Comparison of ENCODE assay signal across 17 cellular contexts in genomic region chr2:86066915-86067314, GRCh38. TPM values are rescaled to one million over a fixed set of nuclear protein-coding genes. Genes with fewer than 3 reads are reported as not detected.
DNase-seq lines count a peak whose midpoint lies in the region; ATAC-seq and TF ChIP-seq lines count a peak whose summit lies in the region.
"Had no signal": no experiment of that assay in that cellular context is flagged by ENCODE, and none has a peak within 500 bp of the region (broad histone marks: within the 10 kb centered on the region; RNA-seq: fewer than 3 reads in every experiment).

No MANE protein-coding gene starts in this region.

- no peaks in the 10 kb centered on the region for H3K79me2 ChIP-seq in Loucy (ENCODE audit: insufficient read depth, low read length)

- no peaks in the 10 kb centered on the region for H3K27me3 Mint-ChIP-seq in activated CD8-positive, alpha-beta memory T cell treated with anti-CD3 and anti-CD28 coated beads, Interleukin-2, amount 10 ng/mL, durations not matched to agents 7 days and 5 days
- H3K27me3 Mint-ChIP-seq in CD4-positive, CD25-positive, alpha-beta regulatory T cell: no peaks in the 10 kb centered on the region
- H3K27me3 Mint-ChIP-seq in natural killer cell treated with Interleukin-12 subunit alpha and Interleukin-12 subunit beta and Interleukin-15 and Interleukin-18, amount 100 ng/mL, for 72 hours: no peaks in the 10 kb centered on the region

- no peak overlapping the region for H2AFZ ChIP-seq in Loucy (ENCODE audit: low read length)

- H4K20me1 ChIP-seq in Loucy (ENCODE audit: insufficient read depth, low read length, poor library complexity, severe bottlenecking): no peaks in the 10 kb centered on the region

- H3K4me1 Mint-ChIP-seq in activated CD8-positive, alpha-beta memory T cell treated with anti-CD3 and anti-CD28 coated beads, Interleukin-2, amount 10 ng/mL, durations not matched to agents 7 days and 5 days: peaks cover 32% of the 10 kb centered on the region
- peaks cover 6 to 21% (median 10%) of the 10 kb centered on the region in 4 donors for H3K4me1 Mint-ChIP-seq in CD4-positive, CD25-positive, alpha-beta regulatory T cell
- H3K4me1 Mint-ChIP-seq in natural killer cell treated with Interleukin-12 subunit alpha and Interleukin-12 subunit beta and Interleukin-15 and Interleukin-18, amount 100 ng/mL, for 72 hours (ENCODE audit: low read depth in 2 of 2): peaks cover 9 to 11% of the 10 kb centered on the region in 2 donors

- no peak overlapping the region for H3K4me3 Mint-ChIP-seq in activated CD8-positive, alpha-beta memory T cell treated with anti-CD3 and anti-CD28 coated beads, Interleukin-2, amount 10 ng/mL, durations not matched to agents 7 days and 5 days
- no peak overlapping the region for H3K4me3 Mint-ChIP-seq in CD4-positive, CD25-positive, alpha-beta regulatory T cell
- no peak overlapping the region for H3K4me3 Mint-ChIP-seq in natural killer cell treated with Interleukin-12 subunit alpha and Interleukin-12 subunit beta and Interleukin-15 and Interleukin-18, amount 100 ng/mL, for 72 hours

- DNase-seq in activated CD8-positive, alpha-beta memory T cell treated with anti-CD3 and anti-CD28 coated beads, Interleukin-2, amount 10 ng/mL, durations not matched to agents 7 days and 5 days: no peak
- no peak for DNase-seq in activated CD8-positive, alpha-beta memory T cell treated with anti-CD3 and anti-CD28 coated beads for 24 hours
- DNase-seq in CD4-positive, CD25-positive, alpha-beta regulatory T cell: no peak
- DNase-seq in natural killer cell treated with Interleukin-12 subunit alpha and Interleukin-12 subunit beta and Interleukin-15 and Interleukin-18, amount 100 ng/mL, for 72 hours (ENCODE audit: low spot score): no peak
- DNase-seq in NK-92 (lab: John Stamatoyannopoulos, UW; ENCODE audit: unreplicated experiment): no peak
- DNase-seq in NCI-H2029 (lab: John Stamatoyannopoulos, UW): no peak
- DNase-seq in NCI-H345 (lab: John Stamatoyannopoulos, UW): no peak
- DNase-seq: C1 segment of cervical spinal cord, DMS79, MG63, NCI-H1092, NCI-H2081 treated with DMSO at 0.1 percent for 48 hours, NCI-H510A treated with DMSO at 0.1 percent for 48 hours, NCI-H82 had no signal

- peak overlapping the region; percentile 50 for H3K27ac Mint-ChIP-seq in activated CD8-positive, alpha-beta memory T cell treated with anti-CD3 and anti-CD28 coated beads, Interleukin-2, amount 10 ng/mL, durations not matched to agents 7 days and 5 days
- H3K27ac Mint-ChIP-seq in CD4-positive, CD25-positive, alpha-beta regulatory T cell: peak overlapping the region in 2 of 3 donors; percentile 30 to 38
- H3K27ac Mint-ChIP-seq in natural killer cell treated with Interleukin-12 subunit alpha and Interleukin-12 subunit beta and Interleukin-15 and Interleukin-18, amount 100 ng/mL, for 72 hours: peak overlapping the region; percentile 24 to 47

- no peak overlapping the region for H3K4me2 ChIP-seq in Loucy (ENCODE audit: low read depth, low read length, poor library complexity, severe bottlenecking)
- H3K4me2 ChIP-seq: KMS-11 had no signal

- H3K9me3 ChIP-seq in CD4-positive, CD25-positive, alpha-beta regulatory T cell (ENCODE audit: control insufficient read depth in 2 of 2, low read length in 2 of 2): peaks cover 0 to 2% of the 10 kb centered on the region in 2 experiments
- H3K9me3 ChIP-seq in Loucy (ENCODE audit: insufficient read depth, low read depth, low read length): no peaks in the 10 kb centered on the region

- H3K4me3 ChIP-seq in CD4-positive, CD25-positive, alpha-beta regulatory T cell (ENCODE audit: low read depth, low read length): no peak overlapping the region
- H3K4me3 ChIP-seq in Loucy (ENCODE audit: low read length, poor library complexity, severe bottlenecking): no peak overlapping the region
- H3K4me3 ChIP-seq: MG63, SJSA1 had no signal

- peaks cover 3% of the 10 kb centered on the region for H3K9me3 Mint-ChIP-seq in activated CD8-positive, alpha-beta memory T cell treated with anti-CD3 and anti-CD28 coated beads, Interleukin-2, amount 10 ng/mL, durations not matched to agents 7 days and 5 days (ENCODE audit: low read depth)
- peaks cover 0 to 4% (median 3%) of the 10 kb centered on the region in 7 donors for H3K9me3 Mint-ChIP-seq in CD4-positive, CD25-positive, alpha-beta regulatory T cell
- H3K9me3 Mint-ChIP-seq in natural killer cell treated with Interleukin-12 subunit alpha and Interleukin-12 subunit beta and Interleukin-15 and Interleukin-18, amount 100 ng/mL, for 72 hours: no peaks in the 10 kb centered on the region

- H3K4me1 ChIP-seq in CD4-positive, CD25-positive, alpha-beta regulatory T cell (ENCODE audit: control insufficient read depth, insufficient read depth, low read length, poor library complexity, severe bottlenecking): peaks cover 11% of the 10 kb centered on the region
- peaks cover 31% of the 10 kb centered on the region for H3K4me1 ChIP-seq in Loucy (ENCODE audit: insufficient read depth, low read length, poor library complexity, severe bottlenecking)

- ATAC-seq in activated CD8-positive, alpha-beta memory T cell treated with anti-CD3 and anti-CD28 coated beads, Interleukin-2, amount 10 ng/mL, durations not matched to agents 7 days and 5 days: no peak
- ATAC-seq in CD4-positive, CD25-positive, alpha-beta regulatory T cell (ENCODE audit: low read depth in 2 of 2): no peak
- ATAC-seq in natural killer cell treated with Interleukin-12 subunit alpha and Interleukin-12 subunit beta and Interleukin-15 and Interleukin-18, amount 100 ng/mL, for 72 hours: no peak

- no peaks in the 10 kb centered on the region for H3K9me2 ChIP-seq in Loucy (replicated peaks; ENCODE audit: low read depth, low read length)

- no peak for TF ChIP-seq CTCF in Loucy (conservative IDR thresholded peaks at IDR 0.05; ENCODE audit: low read length)

- H3K36me3 Mint-ChIP-seq in activated CD8-positive, alpha-beta memory T cell treated with anti-CD3 and anti-CD28 coated beads, Interleukin-2, amount 10 ng/mL, durations not matched to agents 7 days and 5 days: peaks cover 82% of the 10 kb centered on the region
- H3K36me3 Mint-ChIP-seq in CD4-positive, CD25-positive, alpha-beta regulatory T cell: peaks cover 64% of the 10 kb centered on the region
- H3K36me3 Mint-ChIP-seq in natural killer cell treated with Interleukin-12 subunit alpha and Interleukin-12 subunit beta and Interleukin-15 and Interleukin-18, amount 100 ng/mL, for 72 hours: peaks cover 49% of the 10 kb centered on the region

- H3K27ac ChIP-seq in CD4-positive, CD25-positive, alpha-beta regulatory T cell (ENCODE audit: insufficient read depth, low read length, poor library complexity, severe bottlenecking): no peak overlapping the region
- H3K27ac ChIP-seq: KMS-11, SJSA1 had no signal

- peak overlapping the region; percentile 46 for H3K9ac ChIP-seq in Loucy (ENCODE audit: low read depth, low read length, poor library complexity, severe bottlenecking)
- H3K9ac ChIP-seq: KMS-11 had no signal

- peaks cover 3% of the 10 kb centered on the region for H3F3A ChIP-seq in Loucy (ENCODE audit: low read depth)

- CTCF ChIA-PET in activated CD8-positive, alpha-beta memory T cell treated with anti-CD3 and anti-CD28 coated beads, Interleukin-2, amount 10 ng/mL, durations not matched to agents 7 days and 5 days (lab: Charles Lee): interaction anchor here (1.1 to 3.5 kb wide), 6 partner anchors 12 to 240 kb away, joined by 3 to 25 read pairs (median 16); partner anchors contain the start of gene ST3GAL5

- H3K36me3 ChIP-seq in CD4-positive, CD25-positive, alpha-beta regulatory T cell (ENCODE audit: control insufficient read depth, insufficient read depth, low read length): peaks cover 60% of the 10 kb centered on the region
- H3K36me3 ChIP-seq in Loucy (ENCODE audit: insufficient read depth, low read length): peaks cover 63% of the 10 kb centered on the region

- no peaks in the 10 kb centered on the region for H3K27me3 ChIP-seq in CD4-positive, CD25-positive, alpha-beta regulatory T cell (ENCODE audit: control insufficient read depth, insufficient read depth, low read length)
- H3K27me3 ChIP-seq in Loucy (ENCODE audit: insufficient read depth, low read length, poor library complexity, severe bottlenecking): no peaks in the 10 kb centered on the region
- H3K27me3 ChIP-seq: MG63, SJSA1 had no signal

RNA-seq across cellular contexts. Expression of gene POLR1A, which starts 38.8 kb away (rescaled TPM):
- 10 to 100 TPM; 38.2 to 51.2 TPM for total RNA-seq in activated CD8-positive, alpha-beta memory T cell treated with anti-CD3 and anti-CD28 coated beads, Interleukin-2, amount 10 ng/mL, durations not matched to agents 7 days and 5 days
- total RNA-seq in CD4-positive, CD25-positive, alpha-beta regulatory T cell: 23.9 TPM
- polyA plus RNA-seq in CD4-positive, CD25-positive, alpha-beta regulatory T cell: 1 to 10 TPM; 1.3 to 3.0 (median 2.3) TPM
- total RNA-seq in natural killer cell treated with Interleukin-12 subunit alpha and Interleukin-12 subunit beta and Interleukin-15 and Interleukin-18, amount 100 ng/mL, for 72 hours: 10 to 100 TPM; 51.7 to 99.2 TPM

RNA-seq across cellular contexts. Expression of gene PTCD3, which starts 39.1 kb away (rescaled TPM):
- total RNA-seq in activated CD8-positive, alpha-beta memory T cell treated with anti-CD3 and anti-CD28 coated beads, Interleukin-2, amount 10 ng/mL, durations not matched to agents 7 days and 5 days: 100 to 1,000 TPM; 164 to 172 TPM
- 147 TPM for total RNA-seq in CD4-positive, CD25-positive, alpha-beta regulatory T cell
- 10 to 100 TPM; 39.6 to 47.3 (median 44.5) TPM for polyA plus RNA-seq in CD4-positive, CD25-positive, alpha-beta regulatory T cell
- total RNA-seq in natural killer cell treated with Interleukin-12 subunit alpha and Interleukin-12 subunit beta and Interleukin-15 and Interleukin-18, amount 100 ng/mL, for 72 hours: 100 to 1,000 TPM; 101 to 169 TPM
